Comparison of ENCODE assay signal across 23 cellular contexts in genomic region chr12:130806574-130806973, GRCh38.
"Had no signal": no experiment of that assay in that cellular context is flagged by ENCODE, and none has a peak within 500 bp of the region (broad histone marks: within the 10 kb centered on the region; RNA-seq: fewer than 3 reads in every experiment).

No MANE protein-coding gene starts in this region.

- DNase-seq: activated CD4-positive, alpha-beta memory T cell treated with anti-CD3 and anti-CD28 coated beads, Interleukin-2, amount 10 ng/mL, durations not matched to agents 7 days and 5 days; activated CD4-positive, alpha-beta T cell treated with anti-CD3 and anti-CD28 coated beads, Interleukin-2, amount 10 ng/mL, durations not matched to agents 24 days and 14 days; activated effector memory CD4-positive, alpha-beta T cell treated with Interleukin-2 at 50 U/mL for 16 hours; activated naive CD4-positive, alpha-beta T cell treated with anti-CD3 and anti-CD28 coated beads for 36 hours; activated naive CD8-positive, alpha-beta T cell treated with anti-CD3 and anti-CD28 coated beads, Interleukin-2, amount 10 ng/mL, durations not matched to agents 7 days and 5 days; activated T-cell treated with anti-CD3 and anti-CD28 coated beads, Interleukin-2, amount 50 U/mL, for 72 hours; amniotic stem cell; cortex of kidney; naive thymus-derived CD8-positive, alpha-beta T cell; small intestine; stimulated activated CD4-positive, alpha-beta T cell treated with anti-CD3 and anti-CD28 coated beads, Interleukin-2, amount 100 ng/mL, for 48 hours; stimulated activated naive CD4-positive, alpha-beta T cell; testis had no signal

- H3K4me3 ChIP-seq: left lung, lung, testis, vagina had no signal

- H3K27me3 ChIP-seq: left lung, testis, vagina had no signal

- FAIRE-seq: endometrium, frontal cortex, small intestine had no signal

- H3K9me3 ChIP-seq: left lung, testis, vagina had no signal

- ATAC-seq: activated CD4-positive, CD25-positive, alpha-beta regulatory T cell treated with anti-CD3 and anti-CD28 coated beads, Interleukin-2, amount 50 U/mL, for 24 hours; activated T-cell treated with anti-CD3 and anti-CD28 coated beads, Interleukin-2, amount 50 U/mL, for 72 hours; esophagus mucosa; left lung; naive thymus-derived CD8-positive, alpha-beta T cell; sciatic nerve had no signal

- H3K27ac ChIP-seq: left lung, testis, vagina had no signal

- H3K9me3 Mint-ChIP-seq: activated CD4-positive, alpha-beta memory T cell treated with anti-CD3 and anti-CD28 coated beads, Interleukin-2, amount 10 ng/mL, durations not matched to agents 7 days and 5 days; activated T-cell treated with anti-CD3 and anti-CD28 coated beads, Interleukin-2, amount 50 U/mL, for 72 hours; mesothelial cell of epicardium; type B pancreatic cell had no signal

- H3K4me3 Mint-ChIP-seq: activated CD4-positive, alpha-beta memory T cell treated with anti-CD3 and anti-CD28 coated beads, Interleukin-2, amount 10 ng/mL, durations not matched to agents 7 days and 5 days; activated CD4-positive, alpha-beta T cell treated with anti-CD3 and anti-CD28 coated beads, Interleukin-2, amount 10 ng/mL, durations not matched to agents 24 days and 14 days; activated naive CD4-positive, alpha-beta T cell treated with anti-CD3 and anti-CD28 coated beads for 36 hours; activated naive CD8-positive, alpha-beta T cell treated with anti-CD3 and anti-CD28 coated beads, Interleukin-2, amount 10 ng/mL, durations not matched to agents 7 days and 5 days; activated T-cell treated with anti-CD3 and anti-CD28 coated beads, Interleukin-2, amount 50 U/mL, for 72 hours; mesothelial cell of epicardium; naive thymus-derived CD8-positive, alpha-beta T cell; type B pancreatic cell had no signal

- H3K27me3 Mint-ChIP-seq: activated CD4-positive, alpha-beta memory T cell treated with anti-CD3 and anti-CD28 coated beads, Interleukin-2, amount 10 ng/mL, durations not matched to agents 7 days and 5 days; activated CD4-positive, alpha-beta T cell treated with anti-CD3 and anti-CD28 coated beads, Interleukin-2, amount 10 ng/mL, durations not matched to agents 24 days and 14 days; activated naive CD8-positive, alpha-beta T cell treated with anti-CD3 and anti-CD28 coated beads, Interleukin-2, amount 10 ng/mL, durations not matched to agents 7 days and 5 days; naive thymus-derived CD8-positive, alpha-beta T cell; type B pancreatic cell had no signal

- H3K27ac Mint-ChIP-seq: activated CD4-positive, alpha-beta T cell treated with anti-CD3 and anti-CD28 coated beads, Interleukin-2, amount 10 ng/mL, durations not matched to agents 24 days and 14 days; activated naive CD4-positive, alpha-beta T cell treated with anti-CD3 and anti-CD28 coated beads for 36 hours; activated naive CD8-positive, alpha-beta T cell treated with anti-CD3 and anti-CD28 coated beads, Interleukin-2, amount 10 ng/mL, durations not matched to agents 7 days and 5 days; activated T-cell treated with anti-CD3 and anti-CD28 coated beads, Interleukin-2, amount 50 U/mL, for 72 hours; mesothelial cell of epicardium; naive thymus-derived CD8-positive, alpha-beta T cell; type B pancreatic cell had no signal

- H3K4me1 ChIP-seq: left lung, testis, vagina had no signal

- H3K4me1 Mint-ChIP-seq: mesothelial cell of epicardium had no signal
